In the genomic region with DNA sequence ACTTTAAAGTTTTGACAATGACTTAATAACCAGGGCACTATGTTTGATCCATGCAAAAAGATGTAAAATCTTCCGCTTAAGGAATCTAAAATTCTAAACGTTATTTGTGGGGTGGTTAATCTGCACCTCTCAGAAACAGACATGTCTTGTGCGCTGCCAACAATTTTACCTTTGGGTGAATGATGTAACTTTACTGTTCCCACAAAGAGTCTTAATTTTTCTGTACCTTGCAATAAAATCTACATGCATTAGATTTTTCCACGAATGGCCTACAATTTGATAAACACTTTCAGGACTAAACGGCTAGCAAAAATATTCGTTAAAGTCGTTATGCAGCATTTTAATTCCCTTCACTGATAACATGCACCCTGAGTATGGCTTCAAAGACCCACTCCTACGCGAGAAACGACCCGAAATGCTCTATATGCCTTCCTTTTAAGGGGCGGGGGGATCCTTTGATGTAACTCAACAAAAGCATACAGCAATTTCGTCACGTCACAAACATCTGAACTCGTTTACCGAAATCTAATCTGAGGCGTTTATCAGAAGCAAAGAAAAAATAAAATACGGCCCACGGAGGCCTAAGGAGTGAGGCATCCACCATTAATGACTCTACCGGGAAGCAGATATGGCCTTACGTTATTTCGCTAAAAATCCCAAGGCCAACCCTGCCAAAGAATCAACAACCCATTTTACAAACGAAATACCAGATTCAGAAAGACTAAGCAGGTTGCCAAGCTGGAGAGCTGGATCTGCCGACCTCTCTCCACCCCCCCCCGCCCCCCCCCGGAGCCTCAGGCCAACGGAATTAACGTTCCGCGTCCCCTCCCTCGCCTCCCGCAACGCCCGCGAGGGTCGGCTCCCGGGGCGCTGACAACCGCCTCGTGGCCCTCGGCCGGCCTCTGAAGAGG, we compare ENCODE assay signal across 8 cellular contexts. TPM values are rescaled to one million over a fixed set of nuclear protein-coding genes. Genes with fewer than 3 reads are reported as not detected.
A peak's percentile ranks its signal among the peaks of the same experiment; 100 is the strongest.
DNase-seq lines count a peak whose midpoint lies in the region; ATAC-seq and TF ChIP-seq lines count a peak whose summit lies in the region.

No MANE protein-coding gene starts in this region.

- peak overlapping the region; percentile 100 for H3K27ac ChIP-seq in GM23338 (ENCODE audit: low read depth)
- H3K27ac ChIP-seq in iPS-18a (ENCODE audit: low read length) = peak overlapping the region; percentile 93

- DNase-seq in COLO829 (ENCODE audit: low spot score) (peak; percentile 8), GM23338 (ENCODE audit: low spot score) (peak; percentile 51), NT2/D1 (ENCODE audit: low read depth, low spot score) (no peak), astrocyte of the cerebellum (ENCODE audit: low read depth) (peak; percentile 11), posterior vena cava (ENCODE audit: low spot score) (no peak)
- DNase-seq in stimulated activated CD4-positive, alpha-beta T cell treated with anti-CD3 and anti-CD28 coated beads, Interleukin-1b, Interleukin-23, amount 100 ng/mL, for 48 hours = peak; percentile 17

- H3K27me3 Mint-ChIP-seq in GM23338 (ENCODE audit: insufficient read depth, low read depth, poor library complexity) = peaks cover 10% of the 10 kb centered on the region

- H3K4me3 Mint-ChIP-seq in GM23338 = peak overlapping the region; percentile 100

- peak overlapping the region; percentile 81 for H3K4me2 ChIP-seq in GM23338

- no peak overlapping the region for H2AFZ ChIP-seq in GM23338

- TF ChIP-seq CTCF in GM23338 (conservative IDR thresholded peaks at IDR 0.05; ENCODE audit: low read depth in 2 of 2) (no peak), astrocyte of the cerebellum (IDR thresholded peaks at IDR 0.05; ENCODE audit: low read depth, low read length, missing control alignments) (no peak)

- H3K9me3 Mint-ChIP-seq in GM23338 = no peaks in the 10 kb centered on the region

- intact Hi-C loops in posterior vena cava (cut with DNase I) = loop anchor here in 1 of 2 donors (10.0 kb wide), 1 partner anchor 274 kb away; the partner anchor contains the start of gene SLC30A5

- H3K4me3 ChIP-seq in GM23338 = peak overlapping the region; percentile 78
- peak overlapping the region; percentile 58 for H3K4me3 ChIP-seq in NT2/D1 (ENCODE audit: insufficient read length, low read depth)
- H3K4me3 ChIP-seq in astrocyte of the cerebellum (ENCODE audit: low read depth, low read length) = peak overlapping the region; percentile 66
- H3K4me3 ChIP-seq in iPS-18a (ENCODE audit: low read length) = peak overlapping the region; percentile 97

- H3K4me1 Mint-ChIP-seq in GM23338 = peaks cover 6% of the 10 kb centered on the region

- no peaks in the 10 kb centered on the region for H3K4me1 ChIP-seq in GM23338 (ENCODE audit: insufficient read depth)
- no peaks in the 10 kb centered on the region for H3K4me1 ChIP-seq in NT2/D1 (ENCODE audit: insufficient read depth, insufficient read length)
- peaks cover 12% of the 10 kb centered on the region for H3K4me1 ChIP-seq in iPS-18a (ENCODE audit: control insufficient read depth, low read depth, low read length)

- in situ Hi-C loops in astrocyte of the cerebellum (cut with HindIII; ENCODE audit: low sequenced_read_pairs) = no loop called here

- no peaks in the 10 kb centered on the region for H3K9me3 ChIP-seq in NT2/D1 (ENCODE audit: insufficient read depth, low read length)
- H3K9me3 ChIP-seq in iPS-18a (ENCODE audit: control insufficient read depth, low read depth, low read length) = no peaks in the 10 kb centered on the region

- H3K36me3 ChIP-seq in GM23338 (ENCODE audit: insufficient read depth) (peaks cover 19% of the 10 kb centered on the region), NT2/D1 (ENCODE audit: insufficient read depth, insufficient read length, low read length) (peaks cover 38% of the 10 kb centered on the region), iPS-18a (ENCODE audit: control insufficient read depth, low read depth, low read length) (peaks cover 27% of the 10 kb centered on the region)

- H3K27ac Mint-ChIP-seq in GM23338 = peak overlapping the region; percentile 99

- peaks cover 42% of the 10 kb centered on the region for H3K36me3 Mint-ChIP-seq in GM23338 (ENCODE audit: low read depth)

- H4K20me1 ChIP-seq in GM23338 (replicated peaks; ENCODE audit: insufficient read depth) = peaks cover 7% of the 10 kb centered on the region; the same call in 1 of the 2 replicates

- H3K79me2 ChIP-seq in GM23338 (replicated peaks; ENCODE audit: insufficient read depth) = peaks cover 81% of the 10 kb centered on the region

- ATAC-seq in GM23338 (peak; percentile 3; the same call in 2 of the 3 replicates), GM18861 (IDR thresholded peaks at IDR 0.05; ENCODE audit: unreplicated experiment) (no peak)

- H3K9ac ChIP-seq in NT2/D1 (ENCODE audit: insufficient read length, low read depth) (peak overlapping the region; percentile 86), iPS-18a (ENCODE audit: low read length) (peak overlapping the region; percentile 98)

- no peaks in the 10 kb centered on the region for H3K9me2 ChIP-seq in GM23338 (ENCODE audit: insufficient read depth)

- H3F3A ChIP-seq in GM23338 (replicated peaks; ENCODE audit: low read depth) = no peaks in the 10 kb centered on the region

- H3K27me3 ChIP-seq in GM23338 (ENCODE audit: insufficient read depth) (no peaks in the 10 kb centered on the region), NT2/D1 (ENCODE audit: insufficient read depth, insufficient read length) (no peaks in the 10 kb centered on the region), iPS-18a (ENCODE audit: control insufficient read depth, insufficient read depth, low read length) (no peaks in the 10 kb centered on the region)

TF ChIP-seq in GM23338, 12 proteins besides CTCF, POLR2A, EP300 and RAD21 (continues in another document):
- TF ChIP-seq POLR2AphosphoS5 (IDR thresholded peaks at IDR 0.05; ENCODE audit: low read depth) (no peak), CREB1 (CRISPR knock-in tag; IDR thresholded peaks at IDR 0.05; ENCODE audit: low read depth) (0 out of 2 replicates have a peak, but pooled peaks have one; percentile 11)

RNA-seq across cellular contexts. Expression of gene AK6, which starts 0.6 kb away (rescaled TPM):
- 37.3 and 62.5 TPM in 2 replicates for total RNA-seq in GM23338 (2014; rRNA removed; shearing (Covaris generic))
- 232 and 260 TPM in 2 replicates for polyA plus RNA-seq in GM23338 (2016; fragmentation: Nextera tagmentation; extraction: Ambion mirVana)
- total RNA-seq in posterior vena cava = 10 to 100 TPM; 31.9 to 36.1 TPM

RNA-seq across cellular contexts. Expression of gene TAF9, which starts 0.6 kb away (rescaled TPM):
- total RNA-seq in GM23338 (2014; rRNA removed; shearing (Covaris generic)) = 65.1 and 77.1 TPM in 2 replicates
- 121 and 146 TPM in 2 replicates for polyA plus RNA-seq in GM23338 (2016; fragmentation: Nextera tagmentation; extraction: Ambion mirVana)
- total RNA-seq in posterior vena cava = 10 to 100 TPM; 30.9 to 35.6 TPM

RNA-seq across cellular contexts. Expression of gene RAD17, which starts 0.9 kb away (rescaled TPM):
- total RNA-seq in GM23338 (2014; rRNA removed; shearing (Covaris generic)) = 29.0 and 30.8 TPM in 2 replicates
- polyA plus RNA-seq in GM23338 (2016; fragmentation: Nextera tagmentation; extraction: Ambion mirVana) = 38.8 and 44.0 TPM in 2 replicates
- 10 to 100 TPM; 17.8 to 18.2 TPM for total RNA-seq in posterior vena cava

RNA-seq across cellular contexts. Expression of gene CCDC125, which starts 36.1 kb away (rescaled TPM):
- total RNA-seq in GM23338 (2014; rRNA removed; shearing (Covaris generic)) = 1.5 and 1.6 TPM in 2 replicates
- 3.4 TPM in 2 replicates for polyA plus RNA-seq in GM23338 (2016; fragmentation: Nextera tagmentation; extraction: Ambion mirVana)
- 1 to 10 TPM; 3.6 to 5.8 TPM for total RNA-seq in posterior vena cava

RNA-seq across cellular contexts. Expression of gene MARVELD2, which starts 46.2 kb away (rescaled TPM):
- 24.1 and 24.8 TPM in 2 replicates for total RNA-seq in GM23338 (2014; rRNA removed; shearing (Covaris generic))
- polyA plus RNA-seq in GM23338 (2016; fragmentation: Nextera tagmentation; extraction: Ambion mirVana) = 9.0 and 10.0 TPM in 2 replicates
- total RNA-seq in posterior vena cava = under 1 TPM; 0.56 to 1.00 TPM

Comparison
In these comparisons a context has a peak if more than half of its experiments do, and no peak if none do; other contexts are left out.
1. DNase-seq: peak in COLO829 (single experiment), GM23338 (single experiment), astrocyte of the cerebellum (single experiment) and stimulated activated CD4-positive, alpha-beta T cell treated with anti-CD3 and anti-CD28 coated beads, Interleukin-1b, Interleukin-23, amount 100 ng/mL, for 48 hours (single experiment); none in NT2/D1 (single experiment) and posterior vena cava (single experiment).
2. Peak in every context shown above with its lines, with median percentiles within 50 percentile points of each other: H3K4me3 ChIP-seq.